ENCODE assay signal across 1 cellular context in genomic region chr2:187842978-187843847, GRCh38.
TF ChIP-seq lines count a peak whose summit lies in the region.

No MANE protein-coding gene starts in this region.

TF ChIP-seq in SK-N-SH, 30 proteins besides CTCF, POLR2A, EP300 and RAD21 (continued from another document):
- TF ChIP-seq GABPA (IDR thresholded peaks at IDR 0.05; ENCODE audit: low read depth) (no peak), USF1 (IDR thresholded peaks at IDR 0.05; ENCODE audit: borderline replicate concordance, low read depth) (no peak)
